In genomic region chr11:121038642-121039409, GRCh38 we compare ENCODE assay signal across 15 cellular contexts. TPM values are rescaled to one million over a fixed set of nuclear protein-coding genes. Genes with fewer than 3 reads are reported as not detected.
DNase-seq lines count a peak whose midpoint lies in the region; ATAC-seq, FAIRE-seq and TF ChIP-seq lines count a peak whose summit lies in the region.
"Had no signal": no experiment of that assay in that cellular context is flagged by ENCODE, and none has a peak within 500 bp of the region (broad histone marks: within the 10 kb centered on the region; RNA-seq: fewer than 3 reads in every experiment).

No MANE protein-coding gene starts in this region.

- no peak for TF ChIP-seq POLR2A in GM12891 (IDR thresholded peaks at IDR 0.05; ENCODE audit: low read depth, low read length)

- peaks cover 66% of the 10 kb centered on the region for H3K4me1 Mint-ChIP-seq in endodermal cell
- H3K4me1 Mint-ChIP-seq in activated naive CD4-positive, alpha-beta T cell treated with anti-CD3 and anti-CD28 coated beads for 36 hours (ENCODE audit: low read depth) = peaks cover 20% of the 10 kb centered on the region
- H3K4me1 Mint-ChIP-seq: B cell had no signal

- intact Hi-C loops in activated naive CD4-positive, alpha-beta T cell treated with anti-CD3 and anti-CD28 coated beads for 36 hours (cut with micrococcal nuclease) = no loop called here

- H3K9ac ChIP-seq in endodermal cell (ENCODE audit: extremely low read depth, low read length, poor library complexity, severe bottlenecking) = no peak overlapping the region

- no peak overlapping the region for H3K27ac ChIP-seq in endodermal cell (ENCODE audit: low read depth, low read length)

- no peaks in the 10 kb centered on the region for H3K36me3 Mint-ChIP-seq in endodermal cell (ENCODE audit: low read depth)
- H3K36me3 Mint-ChIP-seq in activated naive CD4-positive, alpha-beta T cell treated with anti-CD3 and anti-CD28 coated beads for 36 hours (ENCODE audit: low read depth) = no peaks in the 10 kb centered on the region

- H3K36me3 ChIP-seq in endodermal cell (ENCODE audit: control insufficient read depth, insufficient read depth, low read length) = no peaks in the 10 kb centered on the region

- no peaks in the 10 kb centered on the region for H3K9me3 Mint-ChIP-seq in endodermal cell
- H3K9me3 Mint-ChIP-seq in activated naive CD4-positive, alpha-beta T cell treated with anti-CD3 and anti-CD28 coated beads for 36 hours = no peaks in the 10 kb centered on the region
- H3K9me3 Mint-ChIP-seq: CD4-positive, alpha-beta T cell had no signal

- H3K9me3 ChIP-seq in endodermal cell (ENCODE audit: control insufficient read depth, low read length) = no peaks in the 10 kb centered on the region

- peak overlapping the region; percentile 55 for H3K27ac Mint-ChIP-seq in endodermal cell
- H3K27ac Mint-ChIP-seq in activated naive CD4-positive, alpha-beta T cell treated with anti-CD3 and anti-CD28 coated beads for 36 hours = no peak overlapping the region
- H3K27ac Mint-ChIP-seq: B cell; CD4-positive, alpha-beta T cell had no signal

- DNase-seq in GM12891 (ENCODE audit: insufficient read length, low spot score) (no peak), HT-29 (ENCODE audit: low spot score) (peak; percentile 35), endodermal cell (no peak), mucosa of gallbladder (ENCODE audit: low spot score) (peak; percentile 10), NAMALWA (ENCODE audit: low spot score) (no peak), SW480 (ENCODE audit: low spot score) (no peak)
- no peak for DNase-seq in activated naive CD4-positive, alpha-beta T cell treated with anti-CD3 and anti-CD28 coated beads for 36 hours
- DNase-seq: CD4-positive, alpha-beta T cell; H7; NCI-H446 treated with DMSO at 0.1 percent for 48 hours; NCI-H82; SHP77 treated with DMSO at 0.1 percent for 48 hours had no signal

- no peak for TF ChIP-seq CTCF in endodermal cell (conservative IDR thresholded peaks at IDR 0.05)

- H3K4me1 ChIP-seq in endodermal cell (ENCODE audit: control insufficient read depth, insufficient read depth, low read length) = peaks cover 26% of the 10 kb centered on the region

- 68 to 69% methylated on average over 5 of the region's 5 CpGs for WGBS in endodermal cell (ENCODE audit: insufficient coverage in 1 of 2, insufficient read length in 1 of 2), 2 experiments

- ATAC-seq in GM21717 (IDR thresholded peaks at IDR 0.05; ENCODE audit: unreplicated experiment) = no peak

- H3K4me3 ChIP-seq in endodermal cell (ENCODE audit: low read length) = peak overlapping the region; percentile 37

- H3K27me3 Mint-ChIP-seq in endodermal cell (ENCODE audit: insufficient read depth) = no peaks in the 10 kb centered on the region
- no peaks in the 10 kb centered on the region for H3K27me3 Mint-ChIP-seq in activated naive CD4-positive, alpha-beta T cell treated with anti-CD3 and anti-CD28 coated beads for 36 hours (ENCODE audit: low read depth)
- H3K27me3 Mint-ChIP-seq: B cell; CD4-positive, alpha-beta T cell had no signal

- no peaks in the 10 kb centered on the region for H3K27me3 ChIP-seq in endodermal cell (ENCODE audit: control insufficient read depth, insufficient read depth, low read length, poor library complexity, severe bottlenecking)

- CTCF ChIA-PET in activated naive CD4-positive, alpha-beta T cell treated with anti-CD3 and anti-CD28 coated beads for 36 hours (lab: Charles Lee) = interaction anchor here (1.0 kb wide), 1 partner anchor 156 kb away, joined by 5 read pairs; no protein-coding TSS in a partner anchor

- FAIRE-seq in GM12891 (lab: Jason Lieb, UNC) = peak; percentile 73
- FAIRE-seq: RCC 7860 had no signal

- H3K4me3 Mint-ChIP-seq in endodermal cell = peak overlapping the region; percentile 5
- H3K4me3 Mint-ChIP-seq in activated naive CD4-positive, alpha-beta T cell treated with anti-CD3 and anti-CD28 coated beads for 36 hours = no peak overlapping the region
- H3K4me3 Mint-ChIP-seq: B cell; CD4-positive, alpha-beta T cell had no signal

TF ChIP-seq in GM12891, 5 proteins besides CTCF, POLR2A, EP300 and RAD21:
- TF ChIP-seq TAF1 (IDR thresholded peaks at IDR 0.05; ENCODE audit: low read depth, low read length) (no peak), PAX5 (IDR thresholded peaks at IDR 0.05; ENCODE audit: insufficient read depth, low read length, severe bottlenecking) (no peak), POLR2AphosphoS5 (IDR thresholded peaks at IDR 0.05; ENCODE audit: low read depth, low read length) (no peak)

RNA-seq across cellular contexts. Expression of gene TBCEL, which starts 14.9 kb away (rescaled TPM):
- polyA plus RNA-seq in GM12891 (2012; ENCODE audit: low read depth, missing spikeins) = 3.5 TPM
- total RNA-seq in HT-29 (2014; rRNA removed; shearing (Covaris generic)) = 3.2 TPM in 2 replicates
- 10 to 100 TPM; 23.5 to 26.1 TPM for total RNA-seq in endodermal cell
- polyA plus RNA-seq in endodermal cell (2013, experiment 1 of 2) = 9.7 TPM
- 10.4 TPM for polyA plus RNA-seq in endodermal cell (2013, experiment 2 of 2)
- total RNA-seq in mucosa of gallbladder = 27.4 TPM
- total RNA-seq in activated naive CD4-positive, alpha-beta T cell treated with anti-CD3 and anti-CD28 coated beads for 36 hours = 1 to 10 TPM; 5.2 to 5.3 TPM

Comparison
In these comparisons a context has a peak if more than half of its experiments do, and no peak if none do; other contexts are left out.
1. DNase-seq: peak in HT-29 (single experiment) and mucosa of gallbladder (single experiment); none in GM12891 (single experiment), endodermal cell (single experiment), NAMALWA (single experiment), SW480 (single experiment) and activated naive CD4-positive, alpha-beta T cell treated with anti-CD3 and anti-CD28 coated beads for 36 hours (single experiment).